In the genomic region with DNA sequence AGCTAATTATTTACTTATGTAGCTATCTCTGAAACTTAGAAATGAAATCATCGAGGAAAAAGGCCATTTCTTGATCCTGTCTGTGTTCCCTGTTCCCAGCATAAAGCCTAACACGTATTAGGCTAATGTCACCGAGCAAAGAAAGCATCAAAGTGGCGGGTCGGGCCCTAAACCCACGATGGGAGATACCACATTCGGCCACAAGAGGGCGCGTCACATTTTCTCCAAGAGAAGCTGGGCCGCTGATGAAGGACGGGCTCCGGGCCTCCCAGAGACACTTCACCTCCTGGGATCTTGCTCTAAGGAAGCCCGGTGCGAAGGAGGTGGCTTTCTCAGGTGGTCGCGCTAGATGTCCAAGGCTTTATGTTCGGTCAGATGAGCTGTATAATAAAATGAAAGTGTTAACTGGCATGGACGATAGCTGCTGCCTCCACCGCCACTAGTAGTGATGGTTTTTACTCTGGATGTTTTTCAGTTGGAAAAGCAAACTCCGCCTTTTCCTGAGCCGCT, we compare ENCODE assay signal across 8 cellular contexts.
A peak's percentile ranks its signal among the peaks of the same experiment; 100 is the strongest.
DNase-seq lines count a peak whose midpoint lies in the region; ATAC-seq lines count a peak whose summit lies in the region.

No MANE protein-coding gene starts in this region.

- H3K27me3 Mint-ChIP-seq in effector memory CD8-positive, alpha-beta T cell: peaks cover 0 to 7% of the 10 kb centered on the region in 2 donors

- DNase-seq in GF-D8 (lab: John Stamatoyannopoulos, UW) (peak; percentile 7), HPDE6-E6E7 (ENCODE audit: extremely low spot score) (peak; percentile 83), NCI-H82 treated with DMSO at 0.1 percent for 48 hours (lab: John Stamatoyannopoulos, UW; ENCODE audit: unreplicated experiment) (peak; percentile 76), medulla oblongata (ENCODE audit: extremely low spot score) (peak; percentile 97)
- peak; percentile 77 to 83 for DNase-seq in activated CD8-positive, alpha-beta memory T cell treated with anti-CD3 and anti-CD28 coated beads for 1 hour (ENCODE audit: extremely low read depth in 1 of 2, low read depth in 1 of 2)
- peak; percentile 87 to 93 (median 90) for DNase-seq in effector memory CD8-positive, alpha-beta T cell
- DNase-seq in stimulated activated CD4-positive, alpha-beta T cell treated with anti-CD3 and anti-CD28 coated beads, TNF-alpha, amount 100 ng/mL, for 4 hours (ENCODE audit: low read depth in 3 of 3): peak; percentile 77 to 91 (median 86)

- H3K9me3 Mint-ChIP-seq in effector memory CD8-positive, alpha-beta T cell: no peaks in the 10 kb centered on the region

- H3K27ac Mint-ChIP-seq in effector memory CD8-positive, alpha-beta T cell: peak overlapping the region; percentile 89 to 93

- peaks cover 16% of the 10 kb centered on the region for H3K36me3 Mint-ChIP-seq in effector memory CD8-positive, alpha-beta T cell (ENCODE audit: insufficient read depth)

- peak overlapping the region; percentile 94 to 95 for H3K4me3 Mint-ChIP-seq in effector memory CD8-positive, alpha-beta T cell

- peaks cover 23 to 38% of the 10 kb centered on the region in 2 donors for H3K4me1 Mint-ChIP-seq in effector memory CD8-positive, alpha-beta T cell (ENCODE audit: low read depth in 2 of 2)

- peak; percentile 48 for ATAC-seq in effector memory CD8-positive, alpha-beta T cell (replicated peaks)
- no peak for ATAC-seq in GM18870 (IDR thresholded peaks at IDR 0.05; ENCODE audit: unreplicated experiment)

Comparison
In these comparisons a context has a peak if more than half of its experiments do, and no peak if none do; other contexts are left out.
1. DNase-seq: peak in every context shown above with its lines; median percentile 97 in medulla oblongata; 90 in effector memory CD8-positive, alpha-beta T cell; 86 in stimulated activated CD4-positive, alpha-beta T cell treated with anti-CD3 and anti-CD28 coated beads, TNF-alpha, amount 100 ng/mL, for 4 hours; 83 in HPDE6-E6E7; 80 in activated CD8-positive, alpha-beta memory T cell treated with anti-CD3 and anti-CD28 coated beads for 1 hour; 76 in NCI-H82 treated with DMSO at 0.1 percent for 48 hours; 7 in GF-D8.